Comparison of ENCODE assay signal across 13 cellular contexts in genomic region chr15:28588977-28589606, GRCh38. TPM values are rescaled to one million over a fixed set of nuclear protein-coding genes. Genes with fewer than 3 reads are reported as not detected.
DNase-seq lines count a peak whose midpoint lies in the region; ATAC-seq, FAIRE-seq and TF ChIP-seq lines count a peak whose summit lies in the region.
"Not testable (repeated sequence)": the region's sequence is repeated elsewhere in the genome, so short reads cannot be mapped to it uniquely, and the experiment has no call there.
"Had no signal": no experiment of that assay in that cellular context is flagged by ENCODE, and none has a peak within 500 bp of the region (broad histone marks: within the 10 kb centered on the region; RNA-seq: fewer than 3 reads in every experiment).

No MANE protein-coding gene starts in this region.

- not testable (repeated sequence) for H3K9me3 ChIP-seq in HUES64 (ENCODE audit: insufficient read depth, low read depth, low read length); endodermal cell (ENCODE audit: control insufficient read depth, low read length); left lung; ovary; upper lobe of left lung

- H3K4me1 ChIP-seq in HUES64 (ENCODE audit: insufficient read depth, low read length); endodermal cell (ENCODE audit: control insufficient read depth, insufficient read depth, low read length); left lung; ovary (ENCODE audit: insufficient read depth); upper lobe of left lung: not testable (repeated sequence)

- not testable (repeated sequence) for TF ChIP-seq POLR2A in H54 (IDR thresholded peaks at IDR 0.05; ENCODE audit: low read depth, low read length); ovary (IDR thresholded peaks at IDR 0.05); upper lobe of left lung (IDR thresholded peaks at IDR 0.05)

- H3K9me3 Mint-ChIP-seq in activated CD8-positive, alpha-beta T cell treated with anti-CD3 and anti-CD28 coated beads, Interleukin-2, amount 10 ng/mL, durations not matched to agents 7 days and 5 days (ENCODE audit: insufficient read depth); endodermal cell: not testable (repeated sequence)

- H3K27ac ChIP-seq in HUES64 (ENCODE audit: low read depth, low read length); endodermal cell (ENCODE audit: low read depth, low read length); left lung; ovary; upper lobe of left lung: not testable (repeated sequence)

- POLR2A ChIA-PET in activated CD8-positive, alpha-beta T cell treated with anti-CD3 and anti-CD28 coated beads, Interleukin-2, amount 10 ng/mL, durations not matched to agents 7 days and 5 days (lab: Charles Lee): not testable (repeated sequence)

- not testable (repeated sequence) for H3K9ac ChIP-seq in HUES64 (ENCODE audit: low read depth, low read length); endodermal cell (ENCODE audit: extremely low read depth, low read length, poor library complexity, severe bottlenecking)

- H3K4me3 Mint-ChIP-seq in activated CD8-positive, alpha-beta T cell treated with anti-CD3 and anti-CD28 coated beads, Interleukin-2, amount 10 ng/mL, durations not matched to agents 7 days and 5 days: not testable (repeated sequence)
- peak overlapping the region; percentile 81 for H3K4me3 Mint-ChIP-seq in endodermal cell

- H3K4me1 Mint-ChIP-seq in activated CD8-positive, alpha-beta T cell treated with anti-CD3 and anti-CD28 coated beads, Interleukin-2, amount 10 ng/mL, durations not matched to agents 7 days and 5 days (ENCODE audit: low read depth); endodermal cell: not testable (repeated sequence)

- H3K36me3 ChIP-seq in HUES64 (ENCODE audit: insufficient read depth, low read length); endodermal cell (ENCODE audit: control insufficient read depth, insufficient read depth, low read length); left lung; ovary; upper lobe of left lung: not testable (repeated sequence)

- H3K27ac Mint-ChIP-seq in activated CD8-positive, alpha-beta T cell treated with anti-CD3 and anti-CD28 coated beads, Interleukin-2, amount 10 ng/mL, durations not matched to agents 7 days and 5 days; endodermal cell: not testable (repeated sequence)

- not testable (repeated sequence) for H3K27me3 ChIP-seq in HUES64 (ENCODE audit: insufficient read depth, low read length); endodermal cell (ENCODE audit: control insufficient read depth, insufficient read depth, low read length, poor library complexity, severe bottlenecking); left lung; ovary; upper lobe of left lung

- ATAC-seq in activated CD8-positive, alpha-beta T cell treated with anti-CD3 and anti-CD28 coated beads, Interleukin-2, amount 10 ng/mL, durations not matched to agents 7 days and 5 days: peak; percentile 70
- ATAC-seq in left lung: peak; percentile 47
- ATAC-seq in upper lobe of left lung (ENCODE audit: low FRiP score in 2 of 2): not testable (repeated sequence)

- intact Hi-C loops in left lung (cut with DNase I); ovary (cut with DNase I): not testable (repeated sequence)

- CTCF ChIA-PET in activated CD8-positive, alpha-beta T cell treated with anti-CD3 and anti-CD28 coated beads, Interleukin-2, amount 10 ng/mL, durations not matched to agents 7 days and 5 days (lab: Charles Lee): not testable (repeated sequence)

- peak overlapping the region; percentile 39; the same call in 1 of the 2 replicates for H3K4me3 ChIP-seq in GM08714 (ENCODE audit: low read length)
- H3K4me3 ChIP-seq in HUES64 (ENCODE audit: low read length): peak overlapping the region; percentile 31; the same call in 1 of the 2 replicates
- not testable (repeated sequence) for H3K4me3 ChIP-seq in endodermal cell (ENCODE audit: low read length)
- peak overlapping the region in 1 of 2 donors; percentile 29 for H3K4me3 ChIP-seq in left lung
- peak overlapping the region; percentile 33 for H3K4me3 ChIP-seq in ovary
- H3K4me3 ChIP-seq in upper lobe of left lung: peak overlapping the region in 3 of 4 donors; percentile 18 to 42 (median 42)

- H3K36me3 Mint-ChIP-seq in activated CD8-positive, alpha-beta T cell treated with anti-CD3 and anti-CD28 coated beads, Interleukin-2, amount 10 ng/mL, durations not matched to agents 7 days and 5 days (ENCODE audit: low read depth); endodermal cell (ENCODE audit: low read depth): not testable (repeated sequence)

- FAIRE-seq in H54 (lab: Jason Lieb, UNC): peak; percentile 80

- TF ChIP-seq CTCF in endodermal cell (conservative IDR thresholded peaks at IDR 0.05); left lung (IDR thresholded peaks at IDR 0.05); ovary (IDR thresholded peaks at IDR 0.05); upper lobe of left lung (IDR thresholded peaks at IDR 0.05): not testable (repeated sequence)

- WGBS in HUES64: no CpG with 5 or more reads among the region's 72 CpGs
- WGBS in endodermal cell (ENCODE audit: insufficient coverage in 1 of 2, insufficient read length in 1 of 2), 2 experiments: no CpG with 5 or more reads among the region's 72 CpGs
- 0% methylated on average over 1 of the region's 72 CpGs; no CpG with 5 or more reads in 2 of the 3 donors for WGBS in ovary, 3 donors
- 0% methylated on average over 1 of the region's 72 CpGs; no CpG with 5 or more reads in 1 of the 2 donors for WGBS in upper lobe of left lung, 2 donors

- not testable (repeated sequence) for H3K27me3 Mint-ChIP-seq in activated CD8-positive, alpha-beta T cell treated with anti-CD3 and anti-CD28 coated beads, Interleukin-2, amount 10 ng/mL, durations not matched to agents 7 days and 5 days (ENCODE audit: low read depth); endodermal cell (ENCODE audit: insufficient read depth)

- TF ChIP-seq EP300 in ovary (IDR thresholded peaks at IDR 0.05); upper lobe of left lung (IDR thresholded peaks at IDR 0.05): not testable (repeated sequence)

- DNase-seq in H54 (ENCODE audit: insufficient read length, low spot score); activated CD8-positive, alpha-beta T cell treated with anti-CD3 and anti-CD28 coated beads, Interleukin-2, amount 10 ng/mL, durations not matched to agents 7 days and 5 days; endodermal cell; left lung; ovary; upper lobe of left lung: not testable (repeated sequence)

RNA-seq across cellular contexts. Expression of gene GOLGA6L25, which starts 35.7 kb away (rescaled TPM):
- not detected for polyA plus RNA-seq in HUES64 (2013, experiment 1 of 2)
- polyA plus RNA-seq in HUES64 (2013, experiment 2 of 2): not detected
- not detected for total RNA-seq in activated CD8-positive, alpha-beta T cell treated with anti-CD3 and anti-CD28 coated beads, Interleukin-2, amount 10 ng/mL, durations not matched to agents 7 days and 5 days
- not detected for total RNA-seq in endodermal cell
- polyA plus RNA-seq in endodermal cell (2013, experiment 1 of 2): not detected
- not detected for polyA plus RNA-seq in endodermal cell (2013, experiment 2 of 2)
- total RNA-seq in left lung: not detected
- total RNA-seq in ovary: not detected
- polyA plus RNA-seq in ovary: not detected
- not detected for total RNA-seq in upper lobe of left lung
- total RNA-seq: activated CD4-positive, alpha-beta T cell treated with anti-CD3 and anti-CD28 coated beads, Interleukin-2, amount 10 ng/mL, durations not matched to agents 7 days and 5 days; H7; Peyer's patch; prostate gland; SK-MEL-5 had no signal

RNA-seq across cellular contexts. Expression of gene GOLGA8G, which starts 56.3 kb away (rescaled TPM):
- not detected for polyA plus RNA-seq in HUES64 (2013, experiment 1 of 2)
- not detected for polyA plus RNA-seq in HUES64 (2013, experiment 2 of 2)
- total RNA-seq in activated CD8-positive, alpha-beta T cell treated with anti-CD3 and anti-CD28 coated beads, Interleukin-2, amount 10 ng/mL, durations not matched to agents 7 days and 5 days: not detected
- total RNA-seq in endodermal cell (not detected), left lung (not detected), ovary (not detected), upper lobe of left lung (not detected)
- not detected for polyA plus RNA-seq in endodermal cell (2013, experiment 1 of 2)
- polyA plus RNA-seq in endodermal cell (2013, experiment 2 of 2): not detected
- polyA plus RNA-seq in ovary: not detected
- total RNA-seq: activated CD4-positive, alpha-beta T cell treated with anti-CD3 and anti-CD28 coated beads, Interleukin-2, amount 10 ng/mL, durations not matched to agents 7 days and 5 days; H7; Peyer's patch; SK-MEL-5 had no signal
